In genomic region chr20:51028616-51029263, GRCh38 we compare ENCODE assay signal across 1 cellular context.
TF ChIP-seq lines count a peak whose summit lies in the region.

No MANE protein-coding gene starts in this region.

TF ChIP-seq in HCT116, 20 proteins besides CTCF, POLR2A, EP300 and RAD21 (continued from another document):
- TF ChIP-seq REST (IDR thresholded peaks at IDR 0.05; ENCODE audit: low read depth): no peak
- no peak for TF ChIP-seq EZH2 (IDR thresholded peaks at IDR 0.05)
- no peak for TF ChIP-seq SP1 (IDR thresholded peaks at IDR 0.05; ENCODE audit: low read depth)
- TF ChIP-seq EGR1 (IDR thresholded peaks at IDR 0.05; ENCODE audit: low read depth): no peak
- no peak for TF ChIP-seq CEBPB (IDR thresholded peaks at IDR 0.05; ENCODE audit: low read depth)
- TF ChIP-seq EZH2phosphoT487 (IDR thresholded peaks at IDR 0.05; ENCODE audit: borderline replicate concordance): no peak
- no peak for TF ChIP-seq ZBTB33 (IDR thresholded peaks at IDR 0.05; ENCODE audit: extremely low read depth, insufficient replicate concordance, low read length)
- no peak for TF ChIP-seq POLR2AphosphoS5 (IDR thresholded peaks at IDR 0.05; ENCODE audit: low read depth, low read length)
- no peak for TF ChIP-seq CBX3 (IDR thresholded peaks at IDR 0.05; ENCODE audit: low read depth)
- no peak for TF ChIP-seq MAX (IDR thresholded peaks at IDR 0.05)
- TF ChIP-seq ATF3 (IDR thresholded peaks at IDR 0.05): no peak
- no peak for TF ChIP-seq ZNF274 (IDR thresholded peaks at IDR 0.05; ENCODE audit: low read depth, low read length)
- no peak for TF ChIP-seq SRF (IDR thresholded peaks at IDR 0.05; ENCODE audit: low read depth)
